Comparison of ENCODE assay signal across 10 cellular contexts in genomic region chrX:15856580-15856979, GRCh38. TPM values are rescaled to one million over a fixed set of nuclear protein-coding genes. Genes with fewer than 3 reads are reported as not detected.
DNase-seq lines count a peak whose midpoint lies in the region; TF ChIP-seq lines count a peak whose summit lies in the region.
"Had no signal": no experiment of that assay in that cellular context is flagged by ENCODE, and none has a peak within 500 bp of the region (broad histone marks: within the 10 kb centered on the region; RNA-seq: fewer than 3 reads in every experiment).

No MANE protein-coding gene starts in this region.

- no TSS peak for BruUV-seq in A673 (replicated peaks; lab: Mats Ljungman, UMichigan)

- H3K27ac Mint-ChIP-seq in activated naive CD4-positive, alpha-beta T cell treated with anti-CD3 and anti-CD28 coated beads, Interleukin-2, amount 50 U/mL, for 24 hours, result peak overlapping the region; percentile 62

- H3K36me3 ChIP-seq in subcutaneous abdominal adipose tissue (ENCODE audit: control insufficient read depth in 5 of 5, insufficient read depth in 5 of 5, low read length in 5 of 5), result no peaks in the 10 kb centered on the region
- no peaks in the 10 kb centered on the region for H3K36me3 ChIP-seq in A673 (ENCODE audit: insufficient read depth, low read length, poor library complexity, severe bottlenecking)
- H3K36me3 ChIP-seq: tibial artery had no signal

- CTCF ChIA-PET in A673 (lab: Charles Lee), result no interaction called here

- intact Hi-C loops in A673 (cut with micrococcal nuclease; ENCODE audit: unreplicated experiment), result no loop called here

- DNase-seq in activated naive CD4-positive, alpha-beta T cell treated with anti-CD3 and anti-CD28 coated beads, Interleukin-2, amount 50 U/mL, for 16 hours, result no peak
- peak; percentile 45 for DNase-seq in NCI-H524 treated with DMSO at 0.1 percent for 48 hours (lab: John Stamatoyannopoulos, UW)
- DNase-seq in A673 (ENCODE audit: low spot score), result no peak
- DNase-seq in activated T-cell treated with anti-CD3 and anti-CD28 coated beads, Interleukin-2, amount 50 U/mL, for 48 hours, result no peak
- DNase-seq in NCI-H2081 (lab: John Stamatoyannopoulos, UW), result no peak
- DNase-seq: NCI-H187 treated with DMSO at 0.1 percent for 48 hours, tibial artery had no signal

- H3K4me3 ChIP-seq in iPS-18c (ENCODE audit: insufficient read depth, low read depth, low read length), result peak overlapping the region; percentile 38
- H3K4me3 ChIP-seq in subcutaneous abdominal adipose tissue (ENCODE audit: low read depth in 1 of 5, low read length in 5 of 5), result no peak overlapping the region
- H3K4me3 ChIP-seq in A673 (ENCODE audit: low read depth, low read length, poor library complexity, severe bottlenecking), result no peak overlapping the region

- H3K4me3 Mint-ChIP-seq in activated naive CD4-positive, alpha-beta T cell treated with anti-CD3 and anti-CD28 coated beads, Interleukin-2, amount 50 U/mL, for 24 hours, result peak overlapping the region; percentile 39

- POLR2A ChIA-PET in A673 (lab: Charles Lee; ENCODE audit: low non-redundant PET), result no interaction called here

- no peak for TF ChIP-seq CTCF in A673 (conservative IDR thresholded peaks at IDR 0.05; ENCODE audit: low read depth, low read length)

- H3K27me3 Mint-ChIP-seq in activated naive CD4-positive, alpha-beta T cell treated with anti-CD3 and anti-CD28 coated beads, Interleukin-2, amount 50 U/mL, for 24 hours, result no peaks in the 10 kb centered on the region

- no peaks in the 10 kb centered on the region for H3K9me3 Mint-ChIP-seq in activated naive CD4-positive, alpha-beta T cell treated with anti-CD3 and anti-CD28 coated beads, Interleukin-2, amount 50 U/mL, for 24 hours

- peaks cover 13% of the 10 kb centered on the region for H3K4me1 Mint-ChIP-seq in activated naive CD4-positive, alpha-beta T cell treated with anti-CD3 and anti-CD28 coated beads, Interleukin-2, amount 50 U/mL, for 24 hours

- H3K9ac ChIP-seq in subcutaneous abdominal adipose tissue (ENCODE audit: low read length in 5 of 5), result no peak overlapping the region

- no peaks in the 10 kb centered on the region for H3K9me3 ChIP-seq in iPS-18c (ENCODE audit: control insufficient read depth, insufficient read depth, low read length)
- no peaks in the 10 kb centered on the region for H3K9me3 ChIP-seq in subcutaneous abdominal adipose tissue (ENCODE audit: control insufficient read depth in 5 of 5, low read length in 5 of 5)
- no peaks in the 10 kb centered on the region for H3K9me3 ChIP-seq in A673 (ENCODE audit: low read depth, low read length, poor library complexity, severe bottlenecking)
- H3K9me3 ChIP-seq: tibial artery had no signal

- H3K4me1 ChIP-seq in subcutaneous abdominal adipose tissue (ENCODE audit: control insufficient read depth in 5 of 5, insufficient read depth in 5 of 5, low read length in 5 of 5) (peaks cover 0 to 23% (median 17%) of the 10 kb centered on the region in 5 donors), A673 (ENCODE audit: insufficient read depth, low read length, poor library complexity, severe bottlenecking) (peaks cover 10% of the 10 kb centered on the region)

- H3K36me3 Mint-ChIP-seq in activated naive CD4-positive, alpha-beta T cell treated with anti-CD3 and anti-CD28 coated beads, Interleukin-2, amount 50 U/mL, for 24 hours, result no peaks in the 10 kb centered on the region

- H3K27ac ChIP-seq in subcutaneous abdominal adipose tissue (ENCODE audit: low read depth, low read length) (peak overlapping the region; percentile 86), A673 (ENCODE audit: low read depth, low read length, poor library complexity, severe bottlenecking) (no peak overlapping the region)

- peaks cover 0 to 12% (median 2%) of the 10 kb centered on the region in 5 donors for H3K27me3 ChIP-seq in subcutaneous abdominal adipose tissue (ENCODE audit: control insufficient read depth in 5 of 5, insufficient read depth in 4 of 5, low read length in 5 of 5)
- H3K27me3 ChIP-seq in A673 (replicated peaks; ENCODE audit: insufficient read depth, low read depth, low read length, poor library complexity), result no peaks in the 10 kb centered on the region
- H3K27me3 ChIP-seq: tibial artery had no signal

RNA-seq across cellular contexts. Expression of gene AP1S2, which starts 2.0 kb away (rescaled TPM):
- 55.3 and 59.3 TPM in 2 replicates for total RNA-seq in A673 (2021)
